29 cellular contexts compared by ENCODE assay signal in the genomic region with DNA sequence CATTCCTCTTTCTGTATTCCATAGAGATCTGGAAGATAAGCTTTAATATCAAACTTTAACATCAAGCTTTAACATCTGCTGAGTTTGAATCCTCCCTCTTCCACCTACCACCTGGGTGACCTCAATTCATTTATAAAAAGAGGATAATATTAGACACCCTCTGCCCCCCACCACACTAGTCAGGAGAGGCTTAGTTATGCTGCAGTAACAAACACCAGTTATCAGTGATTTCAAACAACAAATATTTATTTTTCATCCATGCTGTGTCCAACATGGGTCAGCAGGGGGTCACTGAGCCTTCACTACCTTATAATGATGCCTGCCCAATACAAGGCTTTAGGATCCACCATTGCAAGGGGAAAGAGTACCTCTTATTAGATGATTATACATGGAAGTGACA.
"Had no signal": no experiment of that assay in that cellular context is flagged by ENCODE, and none has a peak within 500 bp of the region (broad histone marks: within the 10 kb centered on the region; RNA-seq: fewer than 3 reads in every experiment).

No MANE protein-coding gene starts in this region.

- H3K36me3 ChIP-seq: stomach, suprapubic skin, thoracic aorta, thyroid gland, tibial artery, tibial nerve, transverse colon, upper lobe of left lung, upper lobe of right lung, uterus, vagina had no signal

- H3K4me3 Mint-ChIP-seq: stimulated activated effector memory CD8-positive, alpha-beta T cell treated with anti-CD3 and anti-CD28 coated beads, Interleukin-12 subunit alpha, Interleukin-12 subunit beta, amount 100 ng/mL, for 72 hours; stimulated activated memory B cell treated with anti-CD40 and anti-IgM and Interleukin-4, amounts not matched to agents 10 μg/mL and 1 μg/mL and 100 μg/mL, for 72 hours; stimulated activated naive B cell treated with anti-CD40 and anti-IgM and Interleukin-4, amounts not matched to agents 10 μg/mL and 1 μg/mL and 100 μg/mL, for 72 hours; stimulated activated naive CD8-positive, alpha-beta T cell treated with anti-CD3 and anti-CD28 coated beads, Interleukin-15, amount 100 ng/mL, for 72 hours; stimulated activated naive CD8-positive, alpha-beta T cell treated with anti-CD3 and anti-CD28 coated beads, Interleukin-15, Interleukin-2, amounts not matched to agents 100 ng/mL and 50 ng/mL, for 24 hours; type B pancreatic cell had no signal

- H3K4me3 ChIP-seq: stomach, suprapubic skin, testis, thoracic aorta, thyroid gland, tibial artery, tibial nerve, transverse colon, upper lobe of left lung, upper lobe of right lung, uterus, vagina had no signal

- H3K4me1 ChIP-seq: stomach, suprapubic skin, testis, upper lobe of left lung, upper lobe of right lung, uterus had no signal

- H3K27ac Mint-ChIP-seq: stimulated activated effector memory CD8-positive, alpha-beta T cell treated with anti-CD3 and anti-CD28 coated beads, Interleukin-12 subunit alpha, Interleukin-12 subunit beta, amount 100 ng/mL, for 72 hours; stimulated activated memory B cell treated with anti-CD40 and anti-IgM and Interleukin-4, amounts not matched to agents 10 μg/mL and 1 μg/mL and 100 μg/mL, for 72 hours; stimulated activated naive B cell treated with anti-CD40 and anti-IgM and Interleukin-4, amounts not matched to agents 10 μg/mL and 1 μg/mL and 100 μg/mL, for 72 hours; stimulated activated naive CD8-positive, alpha-beta T cell treated with anti-CD3 and anti-CD28 coated beads, Interleukin-15, amount 100 ng/mL, for 72 hours; stimulated activated naive CD8-positive, alpha-beta T cell treated with anti-CD3 and anti-CD28 coated beads, Interleukin-15, Interleukin-2, amounts not matched to agents 100 ng/mL and 50 ng/mL, for 24 hours; type B pancreatic cell had no signal

- FAIRE-seq: urothelium cell line had no signal

- H3K9me3 ChIP-seq: stomach, suprapubic skin, testis, thoracic aorta, thyroid gland, tibial artery, tibial nerve, transverse colon, upper lobe of left lung, upper lobe of right lung, uterus, vagina had no signal

- H3K27me3 Mint-ChIP-seq: stimulated activated memory B cell treated with anti-CD40 and anti-IgM and Interleukin-4, amounts not matched to agents 10 μg/mL and 1 μg/mL and 100 μg/mL, for 72 hours; stimulated activated naive B cell treated with anti-CD40 and anti-IgM and Interleukin-4, amounts not matched to agents 10 μg/mL and 1 μg/mL and 100 μg/mL, for 72 hours; stimulated activated naive CD8-positive, alpha-beta T cell treated with anti-CD3 and anti-CD28 coated beads, Interleukin-15, amount 100 ng/mL, for 72 hours; stimulated activated naive CD8-positive, alpha-beta T cell treated with anti-CD3 and anti-CD28 coated beads, Interleukin-15, Interleukin-2, amounts not matched to agents 100 ng/mL and 50 ng/mL, for 24 hours; type B pancreatic cell had no signal

- H3K4me1 Mint-ChIP-seq: stimulated activated effector memory CD8-positive, alpha-beta T cell treated with anti-CD3 and anti-CD28 coated beads, Interleukin-12 subunit alpha, Interleukin-12 subunit beta, amount 100 ng/mL, for 72 hours; stimulated activated naive CD8-positive, alpha-beta T cell treated with anti-CD3 and anti-CD28 coated beads, Interleukin-15, amount 100 ng/mL, for 72 hours had no signal

- ATAC-seq: stimulated activated effector memory CD8-positive, alpha-beta T cell treated with anti-CD3 and anti-CD28 coated beads, Interleukin-12 subunit alpha, Interleukin-12 subunit beta, amount 100 ng/mL, for 72 hours; stimulated activated memory B cell treated with anti-CD40 and anti-IgM and Interleukin-4, amounts not matched to agents 10 μg/mL and 1 μg/mL and 100 μg/mL, for 72 hours; stimulated activated naive CD8-positive, alpha-beta T cell treated with anti-CD3 and anti-CD28 coated beads, Interleukin-15, amount 100 ng/mL, for 72 hours; stimulated activated naive CD8-positive, alpha-beta T cell treated with anti-CD3 and anti-CD28 coated beads, Interleukin-15, Interleukin-2, amounts not matched to agents 100 U/mL and 50 U/mL, for 24 hours; upper lobe of right lung had no signal

- DNase-seq: stimulated activated CD4-positive, alpha-beta T cell treated with anti-CD3 and anti-CD28 coated beads, Interleukin-2, amount 100 ng/mL, for 48 hours; stimulated activated CD4-positive, alpha-beta T cell treated with anti-CD3 and anti-CD28 coated beads, Interleukin-4, amount 100 ng/mL, for 1 hour; stimulated activated CD4-positive, alpha-beta T cell treated with anti-CD3 and anti-CD28 coated beads, Interleukin-4, amount 100 ng/mL, for 24 hours; stimulated activated CD4-positive, alpha-beta T cell treated with anti-CD3 and anti-CD28 coated beads, Interleukin-4, amount 100 ng/mL, for 4 hours; stimulated activated CD8-positive, alpha-beta memory T cell treated with anti-CD3 and anti-CD28 coated beads, Interleukin-4, amount 100 ng/mL, for 48 hours; stimulated activated naive B cell treated with anti-CD40 and anti-IgM and Interleukin-4, amounts not matched to agents 10 μg/mL and 1 μg/mL and 100 μg/mL, for 72 hours; stimulated activated naive CD4-positive, alpha-beta T cell; stimulated activated naive CD4-positive, alpha-beta T cell treated with Interleukin-2 at 50 U/mL for 16 hours; stimulated activated naive CD8-positive, alpha-beta T cell treated with anti-CD3 and anti-CD28 coated beads, Interleukin-15, amount 100 ng/mL, for 72 hours; stimulated activated naive CD8-positive, alpha-beta T cell treated with anti-CD3 and anti-CD28 coated beads, Interleukin-15, Interleukin-2, amounts not matched to agents 100 U/mL and 50 U/mL, for 24 hours; stomach; substantia nigra; testis; thyroid gland; tibial artery; transverse colon; trophoblast cell; upper lobe of left lung; upper lobe of right lung; uterus had no signal

- H3K36me3 Mint-ChIP-seq: stimulated activated effector memory CD8-positive, alpha-beta T cell treated with anti-CD3 and anti-CD28 coated beads, Interleukin-12 subunit alpha, Interleukin-12 subunit beta, amount 100 ng/mL, for 72 hours; stimulated activated memory B cell treated with anti-CD40 and anti-IgM and Interleukin-4, amounts not matched to agents 10 μg/mL and 1 μg/mL and 100 μg/mL, for 72 hours; type B pancreatic cell had no signal

- H3K9me3 Mint-ChIP-seq: stimulated activated effector memory CD8-positive, alpha-beta T cell treated with anti-CD3 and anti-CD28 coated beads, Interleukin-12 subunit alpha, Interleukin-12 subunit beta, amount 100 ng/mL, for 72 hours; stimulated activated memory B cell treated with anti-CD40 and anti-IgM and Interleukin-4, amounts not matched to agents 10 μg/mL and 1 μg/mL and 100 μg/mL, for 72 hours; stimulated activated naive CD8-positive, alpha-beta T cell treated with anti-CD3 and anti-CD28 coated beads, Interleukin-15, Interleukin-2, amounts not matched to agents 100 ng/mL and 50 ng/mL, for 24 hours had no signal

- H3K27ac ChIP-seq: stomach, suprapubic skin, testis, thoracic aorta, tibial artery, tibial nerve, transverse colon, upper lobe of left lung, upper lobe of right lung, uterus, vagina had no signal

- H3K27me3 ChIP-seq: stomach, suprapubic skin, testis, thyroid gland, tibial artery, tibial nerve, transverse colon, upper lobe of left lung, upper lobe of right lung, uterus, vagina had no signal
